ENCODE assay signal across 1 cellular context in genomic region chr4:1777822-1778641, GRCh38.
TF ChIP-seq lines count a peak whose summit lies in the region.

No MANE protein-coding gene starts in this region.

TF ChIP-seq in HepG2, 621 proteins besides CTCF, POLR2A, EP300 and RAD21 (continued from another document and continues in another):
- TF ChIP-seq ZBTB38 (CRISPR knock-in tag; IDR thresholded peaks at IDR 0.05) (peak; percentile 10; the same call in 1 of the 2 replicates), ZNF781 (CRISPR knock-in tag; IDR thresholded peaks at IDR 0.05; ENCODE audit: borderline replicate concordance, not compliant biosample characterization) (no peak), ATF7 (IDR thresholded peaks at IDR 0.05) (no peak), ATF7 (CRISPR knock-in tag; IDR thresholded peaks at IDR 0.05) (no peak), HHEX (CRISPR knock-in tag; IDR thresholded peaks at IDR 0.05) (no peak), HOXA5 (CRISPR knock-in tag; IDR thresholded peaks at IDR 0.05) (peak; percentile 23; the same call in 1 of the 2 replicates), GRHL1 (CRISPR knock-in tag; conservative IDR thresholded peaks at IDR 0.05) (no peak), SP1 (IDR thresholded peaks at IDR 0.05) (no peak), SP1 (CRISPR knock-in tag; IDR thresholded peaks at IDR 0.05) (peak; percentile 35; the same call in 1 of the 2 replicates), HIC2 (CRISPR knock-in tag; IDR thresholded peaks at IDR 0.05; ENCODE audit: low read depth) (peak; percentile 5), NBN (conservative IDR thresholded peaks at IDR 0.05) (no peak), MED13 (CRISPR knock-in tag; IDR thresholded peaks at IDR 0.05) (0 out of 2 replicates have a peak, but pooled peaks have one; percentile 18), ZNF329 (CRISPR knock-in tag; IDR thresholded peaks at IDR 0.05; ENCODE audit: low read depth) (no peak), MAZ (IDR thresholded peaks at IDR 0.05; ENCODE audit: borderline replicate concordance, low read depth, low read length) (peak; percentile 89), MAZ (CRISPR knock-in tag; IDR thresholded peaks at IDR 0.05; ENCODE audit: low read depth) (no peak), ZFX (CRISPR knock-in tag; IDR thresholded peaks at IDR 0.05; ENCODE audit: low read depth) (peak; percentile 30; the same call in 1 of the 2 replicates), ZNF639 (CRISPR knock-in tag; conservative IDR thresholded peaks at IDR 0.05) (peak; percentile 66; the same call in 1 of the 2 replicates), ZNF143 (CRISPR knock-in tag; IDR thresholded peaks at IDR 0.05) (peak; percentile 80), SAFB2 (CRISPR knock-in tag; IDR thresholded peaks at IDR 0.05; ENCODE audit: borderline replicate concordance, low read depth) (no peak), ZMYM4 (CRISPR knock-in tag; IDR thresholded peaks at IDR 0.05) (0 out of 2 replicates have a peak, but pooled peaks have one; percentile 29), ZFY (CRISPR knock-in tag; IDR thresholded peaks at IDR 0.05) (peak; percentile 44), PPARG (CRISPR knock-in tag; conservative IDR thresholded peaks at IDR 0.05) (0 out of 2 replicates have a peak, but pooled peaks have one; percentile 7), ZNF331 (CRISPR knock-in tag; IDR thresholded peaks at IDR 0.05) (peak; percentile 26; the same call in 1 of the 2 replicates), ZNF414 (CRISPR knock-in tag; IDR thresholded peaks at IDR 0.05) (peak; percentile 58; the same call in 1 of the 2 replicates), ZUFSP (CRISPR knock-in tag; IDR thresholded peaks at IDR 0.05; ENCODE audit: borderline replicate concordance) (no peak), ZNF503 (CRISPR knock-in tag; IDR thresholded peaks at IDR 0.05) (0 out of 2 replicates have a peak, but pooled peaks have one; percentile 52), ARID5B (CRISPR knock-in tag; IDR thresholded peaks at IDR 0.05) (peak; percentile 37; the same call in 1 of the 2 replicates), CSRNP1 (CRISPR knock-in tag; IDR thresholded peaks at IDR 0.05) (0 out of 2 replicates have a peak, but pooled peaks have one; percentile 29), HMGXB4 (CRISPR knock-in tag; IDR thresholded peaks at IDR 0.05; ENCODE audit: borderline replicate concordance in 1 of 2, low read depth in 1 of 2) (0 out of 4 replicates have a peak, but pooled peaks of 1 of the 2 experiments have one; percentile 45), SRSF1 (optimal IDR thresholded peaks at IDR 0.05; ENCODE audit: low read depth, low read length) (peak; percentile 72), ESRRA (CRISPR knock-in tag; IDR thresholded peaks at IDR 0.05; ENCODE audit: low read depth) (no peak), ISX (CRISPR knock-in tag; conservative IDR thresholded peaks at IDR 0.05) (0 out of 2 replicates have a peak, but pooled peaks have one; percentile 65), MXD4 (CRISPR knock-in tag; IDR thresholded peaks at IDR 0.05) (no peak), PRDM4 (CRISPR knock-in tag; IDR thresholded peaks at IDR 0.05; ENCODE audit: borderline replicate concordance) (no peak), ZNF660 (CRISPR knock-in tag; IDR thresholded peaks at IDR 0.05; ENCODE audit: borderline replicate concordance, low read depth) (no peak)
